In the genomic region with DNA sequence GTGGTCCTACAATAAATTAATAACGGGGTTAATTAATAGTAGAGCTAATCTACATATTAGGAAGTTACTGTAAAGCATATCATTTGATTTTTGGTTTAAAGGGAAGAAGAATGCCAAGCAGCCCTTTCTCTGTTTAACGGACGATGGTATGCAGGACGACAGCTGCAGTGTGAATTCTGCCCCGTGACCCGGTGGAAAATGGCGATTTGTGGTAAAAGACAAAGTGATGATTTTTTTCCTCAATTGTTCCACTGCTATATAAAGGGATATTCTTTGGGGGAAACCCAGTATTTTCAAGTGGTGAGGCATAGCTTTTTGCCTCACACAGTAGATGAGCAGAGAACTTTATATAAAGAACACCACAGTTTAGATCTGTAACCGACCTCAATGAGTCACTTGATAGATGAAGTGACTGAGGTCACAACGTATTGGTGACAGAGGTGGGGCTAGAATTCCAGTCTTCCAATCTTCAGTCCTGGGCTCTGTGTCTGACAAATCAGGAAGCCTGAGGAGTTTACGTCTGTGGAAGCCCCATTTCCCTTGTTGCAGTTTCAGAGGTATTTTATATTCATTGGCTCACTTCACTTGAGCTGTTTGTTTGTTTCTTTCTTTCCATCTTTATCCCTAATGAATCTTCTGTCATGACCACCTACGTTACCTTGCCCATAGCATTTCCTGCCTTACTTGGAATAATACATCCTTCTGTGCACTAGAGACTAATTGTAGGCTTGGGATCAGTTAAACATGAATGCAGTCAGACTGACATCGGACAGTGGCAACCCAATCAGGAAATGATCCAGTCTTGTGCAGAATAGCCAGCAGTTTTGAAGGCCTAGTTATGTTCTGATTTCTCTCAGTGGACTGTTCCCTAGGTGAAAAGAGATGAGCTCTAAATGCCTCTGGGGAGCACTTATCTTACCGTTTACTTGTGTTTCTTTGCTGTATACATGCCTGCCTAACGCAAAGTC, we compare ENCODE assay signal across 16 cellular contexts. TPM values are rescaled to one million over a fixed set of nuclear protein-coding genes. Genes with fewer than 3 reads are reported as not detected.
DNase-seq lines count a peak whose midpoint lies in the region; ATAC-seq and TF ChIP-seq lines count a peak whose summit lies in the region.
"Had no signal": no experiment of that assay in that cellular context is flagged by ENCODE, and none has a peak within 500 bp of the region (broad histone marks: within the 10 kb centered on the region; RNA-seq: fewer than 3 reads in every experiment).

No MANE protein-coding gene starts in this region.

- intact Hi-C loops in activated CD8-positive, alpha-beta T cell treated with anti-CD3 and anti-CD28 coated beads for 36 hours (cut with micrococcal nuclease): no loop called here

- no peaks in the 10 kb centered on the region for H3K4me1 ChIP-seq in osteoblast (ENCODE audit: insufficient read depth, low read length)

- H3K79me2 ChIP-seq in osteoblast (ENCODE audit: insufficient read depth, low read length): no peaks in the 10 kb centered on the region

- POLR2A ChIA-PET in activated CD8-positive, alpha-beta T cell treated with anti-CD3 and anti-CD28 coated beads for 36 hours (lab: Charles Lee): interaction anchor here (1.1 kb wide), 1 partner anchor 11 kb away, joined by 3 read pairs; no protein-coding TSS in a partner anchor
- POLR2A ChIA-PET in activated CD8-positive, alpha-beta T cell treated with anti-CD3 and anti-CD28 coated beads, Interleukin-2, amount 10 ng/mL, durations not matched to agents 7 days and 5 days (lab: Charles Lee): interaction anchor here (1.0 to 1.4 kb wide), 2 partner anchors 30 to 35 kb away, joined by 3 to 6 read pairs; partner anchors contain the start of gene ZRSR2
- POLR2A ChIA-PET in activated naive CD8-positive, alpha-beta T cell treated with anti-CD3 and anti-CD28 coated beads, Interleukin-2, amount 10 ng/mL, durations not matched to agents 7 days and 5 days (lab: Charles Lee): no interaction called here

- no peak overlapping the region for H3K4me3 ChIP-seq in osteoblast (ENCODE audit: insufficient read depth, low read length)

- peak; percentile 51 for DNase-seq in activated CD8-positive, alpha-beta T cell treated with anti-CD3 and anti-CD28 coated beads for 36 hours
- no peak for DNase-seq in activated CD8-positive, alpha-beta T cell treated with anti-CD3 and anti-CD28 coated beads, Interleukin-2, amount 10 ng/mL, durations not matched to agents 7 days and 5 days
- DNase-seq in HT1080 (ENCODE audit: low read depth) (peak; percentile 0), osteoblast (ENCODE audit: insufficient read length, low spot score, missing footprints) (peak; percentile 59), hippocampal formation (lab: John Stamatoyannopoulos, UW) (no peak)
- DNase-seq in activated naive CD8-positive, alpha-beta T cell treated with anti-CD3 and anti-CD28 coated beads, Interleukin-2, amount 10 ng/mL, durations not matched to agents 7 days and 5 days: no peak
- DNase-seq: activated gamma-delta T cell; effector CD8-positive, alpha-beta T cell; GDM1; NCI-H2171 treated with DMSO at 0.1 percent for 48 hours; RPMI8226 had no signal

- ATAC-seq in activated CD8-positive, alpha-beta T cell treated with anti-CD3 and anti-CD28 coated beads for 36 hours: peak; percentile 66
- ATAC-seq in activated CD8-positive, alpha-beta T cell treated with anti-CD3 and anti-CD28 coated beads, Interleukin-2, amount 10 ng/mL, durations not matched to agents 7 days and 5 days: no peak
- no peak for ATAC-seq in activated naive CD8-positive, alpha-beta T cell treated with anti-CD3 and anti-CD28 coated beads, Interleukin-2, amount 10 ng/mL, durations not matched to agents 7 days and 5 days (ENCODE audit: low read depth)
- ATAC-seq in GM19397 (IDR thresholded peaks at IDR 0.05; ENCODE audit: unreplicated experiment): no peak
- ATAC-seq in GM21360 (IDR thresholded peaks at IDR 0.05; ENCODE audit: unreplicated experiment): no peak
- ATAC-seq: HCT116, left lobe of liver had no signal

- H2AFZ ChIP-seq in osteoblast (ENCODE audit: low read length): no peak overlapping the region

- no peak overlapping the region for H3K27ac ChIP-seq in osteoblast (ENCODE audit: low read depth, low read length)

- TF ChIP-seq CTCF in activated CD8-positive, alpha-beta T cell treated with anti-CD3 and anti-CD28 coated beads for 36 hours (IDR thresholded peaks at IDR 0.05): no peak
- TF ChIP-seq CTCF in osteoblast (IDR thresholded peaks at IDR 0.05; ENCODE audit: extremely low read depth, low read depth, low read length): no peak

- H4K20me1 ChIP-seq in osteoblast (ENCODE audit: insufficient read depth, low read length): peaks cover 7% of the 10 kb centered on the region

- H3K36me3 Mint-ChIP-seq in activated CD8-positive, alpha-beta T cell treated with anti-CD3 and anti-CD28 coated beads for 36 hours (ENCODE audit: low read depth): peaks cover 42% of the 10 kb centered on the region
- peaks cover 45% of the 10 kb centered on the region for H3K36me3 Mint-ChIP-seq in activated CD8-positive, alpha-beta T cell treated with anti-CD3 and anti-CD28 coated beads, Interleukin-2, amount 10 ng/mL, durations not matched to agents 7 days and 5 days (ENCODE audit: low read depth)
- H3K36me3 Mint-ChIP-seq in activated naive CD8-positive, alpha-beta T cell treated with anti-CD3 and anti-CD28 coated beads, Interleukin-2, amount 10 ng/mL, durations not matched to agents 7 days and 5 days: peaks cover 21% of the 10 kb centered on the region

- H3K9me3 ChIP-seq in osteoblast (ENCODE audit: low read depth, low read length): no peaks in the 10 kb centered on the region

- H3K4me2 ChIP-seq in osteoblast (ENCODE audit: insufficient read depth, low read length): no peak overlapping the region

- CTCF ChIA-PET in activated CD8-positive, alpha-beta T cell treated with anti-CD3 and anti-CD28 coated beads for 36 hours (lab: Charles Lee): no interaction called here
- CTCF ChIA-PET in activated CD8-positive, alpha-beta T cell treated with anti-CD3 and anti-CD28 coated beads, Interleukin-2, amount 10 ng/mL, durations not matched to agents 7 days and 5 days (lab: Charles Lee): no interaction called here

- H3K9me3 Mint-ChIP-seq in activated CD8-positive, alpha-beta T cell treated with anti-CD3 and anti-CD28 coated beads for 36 hours: no peaks in the 10 kb centered on the region
- no peaks in the 10 kb centered on the region for H3K9me3 Mint-ChIP-seq in activated CD8-positive, alpha-beta T cell treated with anti-CD3 and anti-CD28 coated beads, Interleukin-2, amount 10 ng/mL, durations not matched to agents 7 days and 5 days (ENCODE audit: insufficient read depth)
- no peaks in the 10 kb centered on the region for H3K9me3 Mint-ChIP-seq in activated naive CD8-positive, alpha-beta T cell treated with anti-CD3 and anti-CD28 coated beads, Interleukin-2, amount 10 ng/mL, durations not matched to agents 7 days and 5 days
- H3K9me3 Mint-ChIP-seq: T-helper 1 cell treated with Interleukin-12 subunit alpha and Interleukin-12 subunit beta and Interleukin-4 antibody, amounts not matched to agents 30 μg/mL and 1 μg/mL, for 36 hours had no signal

- H3K27me3 ChIP-seq in osteoblast (ENCODE audit: insufficient read depth, low read length): no peaks in the 10 kb centered on the region

- H3K36me3 ChIP-seq in osteoblast (ENCODE audit: insufficient read depth, low read length): peaks cover 43% of the 10 kb centered on the region

- H3K4me3 Mint-ChIP-seq in activated CD8-positive, alpha-beta T cell treated with anti-CD3 and anti-CD28 coated beads for 36 hours: no peak overlapping the region
- H3K4me3 Mint-ChIP-seq in activated CD8-positive, alpha-beta T cell treated with anti-CD3 and anti-CD28 coated beads, Interleukin-2, amount 10 ng/mL, durations not matched to agents 7 days and 5 days: no peak overlapping the region
- no peak overlapping the region for H3K4me3 Mint-ChIP-seq in activated naive CD8-positive, alpha-beta T cell treated with anti-CD3 and anti-CD28 coated beads, Interleukin-2, amount 10 ng/mL, durations not matched to agents 7 days and 5 days
- H3K4me3 Mint-ChIP-seq: T-helper 1 cell treated with Interleukin-12 subunit alpha and Interleukin-12 subunit beta and Interleukin-4 antibody, amounts not matched to agents 30 μg/mL and 1 μg/mL, for 36 hours had no signal

- no peaks in the 10 kb centered on the region for H3K27me3 Mint-ChIP-seq in activated CD8-positive, alpha-beta T cell treated with anti-CD3 and anti-CD28 coated beads for 36 hours
- no peaks in the 10 kb centered on the region for H3K27me3 Mint-ChIP-seq in activated CD8-positive, alpha-beta T cell treated with anti-CD3 and anti-CD28 coated beads, Interleukin-2, amount 10 ng/mL, durations not matched to agents 7 days and 5 days (ENCODE audit: low read depth)
- no peaks in the 10 kb centered on the region for H3K27me3 Mint-ChIP-seq in activated naive CD8-positive, alpha-beta T cell treated with anti-CD3 and anti-CD28 coated beads, Interleukin-2, amount 10 ng/mL, durations not matched to agents 7 days and 5 days

- H3K4me1 Mint-ChIP-seq in activated CD8-positive, alpha-beta T cell treated with anti-CD3 and anti-CD28 coated beads for 36 hours (ENCODE audit: low read depth): peaks cover 38% of the 10 kb centered on the region
- H3K4me1 Mint-ChIP-seq in activated CD8-positive, alpha-beta T cell treated with anti-CD3 and anti-CD28 coated beads, Interleukin-2, amount 10 ng/mL, durations not matched to agents 7 days and 5 days (ENCODE audit: low read depth): peaks cover 30% of the 10 kb centered on the region
- H3K4me1 Mint-ChIP-seq in activated naive CD8-positive, alpha-beta T cell treated with anti-CD3 and anti-CD28 coated beads, Interleukin-2, amount 10 ng/mL, durations not matched to agents 7 days and 5 days: peaks cover 20% of the 10 kb centered on the region

- peak overlapping the region; percentile 62 for H3K27ac Mint-ChIP-seq in activated CD8-positive, alpha-beta T cell treated with anti-CD3 and anti-CD28 coated beads for 36 hours
- H3K27ac Mint-ChIP-seq in activated CD8-positive, alpha-beta T cell treated with anti-CD3 and anti-CD28 coated beads, Interleukin-2, amount 10 ng/mL, durations not matched to agents 7 days and 5 days: no peak overlapping the region
- H3K27ac Mint-ChIP-seq in activated naive CD8-positive, alpha-beta T cell treated with anti-CD3 and anti-CD28 coated beads, Interleukin-2, amount 10 ng/mL, durations not matched to agents 7 days and 5 days: peak overlapping the region; percentile 16
- H3K27ac Mint-ChIP-seq: T-helper 1 cell treated with Interleukin-12 subunit alpha and Interleukin-12 subunit beta and Interleukin-4 antibody, amounts not matched to agents 30 μg/mL and 1 μg/mL, for 36 hours had no signal

RNA-seq across cellular contexts. Expression of gene ZRSR2, which starts 30.1 kb away (rescaled TPM):
- 10 to 100 TPM; 11.6 to 14.7 TPM for total RNA-seq in activated CD8-positive, alpha-beta T cell treated with anti-CD3 and anti-CD28 coated beads for 36 hours
- total RNA-seq in activated CD8-positive, alpha-beta T cell treated with anti-CD3 and anti-CD28 coated beads, Interleukin-2, amount 10 ng/mL, durations not matched to agents 7 days and 5 days: 10 to 100 TPM; 15.9 to 16.0 TPM
- total RNA-seq in HT1080 (2014; rRNA removed; shearing (Covaris generic)): 1.0 and 2.6 TPM in 2 replicates
- polyA plus RNA-seq in HT1080 (2015; cell fraction: cytosol; rRNA removed): 1.4 and 3.1 TPM in 2 replicates
- 3.8 and 4.3 TPM in 2 replicates for polyA plus RNA-seq in HT1080 (2015; cell fraction: nucleus; rRNA removed)
- 10 to 100 TPM; 19.3 TPM for total RNA-seq in activated naive CD8-positive, alpha-beta T cell treated with anti-CD3 and anti-CD28 coated beads, Interleukin-2, amount 10 ng/mL, durations not matched to agents 7 days and 5 days
- total RNA-seq in osteoblast: 2.9 and 4.1 TPM in 2 replicates

RNA-seq across cellular contexts. Expression of gene AP1S2, which starts 34.2 kb away (rescaled TPM):
- total RNA-seq in activated CD8-positive, alpha-beta T cell treated with anti-CD3 and anti-CD28 coated beads for 36 hours: 10 to 100 TPM; 22.6 to 28.8 TPM
- total RNA-seq in activated CD8-positive, alpha-beta T cell treated with anti-CD3 and anti-CD28 coated beads, Interleukin-2, amount 10 ng/mL, durations not matched to agents 7 days and 5 days: 10 to 100 TPM; 33.9 to 35.9 TPM
- 63.3 and 67.6 TPM in 2 replicates for total RNA-seq in HT1080 (2014; rRNA removed; shearing (Covaris generic))
- polyA plus RNA-seq in HT1080 (2015; cell fraction: cytosol; rRNA removed): 32.0 and 43.8 TPM in 2 replicates
- polyA plus RNA-seq in HT1080 (2015; cell fraction: nucleus; rRNA removed): 17.7 and 20.5 TPM in 2 replicates
- 10 to 100 TPM; 28.8 to 31.5 TPM for total RNA-seq in activated naive CD8-positive, alpha-beta T cell treated with anti-CD3 and anti-CD28 coated beads, Interleukin-2, amount 10 ng/mL, durations not matched to agents 7 days and 5 days
- total RNA-seq in osteoblast: 14.8 and 15.9 TPM in 2 replicates

Comparison
In these comparisons a context has a peak if more than half of its experiments do, and no peak if none do; other contexts are left out.
1. DNase-seq: peak in activated CD8-positive, alpha-beta T cell treated with anti-CD3 and anti-CD28 coated beads for 36 hours (single experiment), HT1080 (single experiment) and osteoblast (single experiment); none in activated CD8-positive, alpha-beta T cell treated with anti-CD3 and anti-CD28 coated beads, Interleukin-2, amount 10 ng/mL, durations not matched to agents 7 days and 5 days (single experiment), activated naive CD8-positive, alpha-beta T cell treated with anti-CD3 and anti-CD28 coated beads, Interleukin-2, amount 10 ng/mL, durations not matched to agents 7 days and 5 days (single experiment) and hippocampal formation (0 of 2).